Comparison of ENCODE assay signal across 15 cellular contexts in genomic region chr22:27260087-27260730, GRCh38.
"Had no signal": no experiment of that assay in that cellular context is flagged by ENCODE, and none has a peak within 500 bp of the region (broad histone marks: within the 10 kb centered on the region; RNA-seq: fewer than 3 reads in every experiment).

No MANE protein-coding gene starts in this region.

- DNase-seq: activated CD4-positive, alpha-beta memory T cell treated with anti-CD3 and anti-CD28 coated beads, Interleukin-2, amount 10 ng/mL, durations not matched to agents 7 days and 5 days; activated CD8-positive, alpha-beta memory T cell treated with anti-CD3 and anti-CD28 coated beads, Interleukin-2, amount 50 U/mL, for 4 hours; activated naive CD4-positive, alpha-beta T cell treated with Interleukin-2 at 50 U/mL for 16 hours; activated naive CD8-positive, alpha-beta T cell treated with anti-CD3 and anti-CD28 coated beads, Interleukin-2, amount 50 U/mL, for 24 hours; foreskin keratinocyte; heart right ventricle; mesendoderm; pancreas; stimulated activated CD4-positive, alpha-beta T cell treated with anti-CD3 and anti-CD28 coated beads, Interleukin-15, amount 100 ng/mL, for 24 hours; stimulated activated CD4-positive, alpha-beta T cell treated with anti-CD3 and anti-CD28 coated beads, Interleukin-4, amount 100 ng/mL, for 4 hours; stimulated activated naive CD8-positive, alpha-beta T cell treated with anti-CD3 and anti-CD28 coated beads, Interleukin-15, amount 100 ng/mL, for 72 hours had no signal

- H3K27ac ChIP-seq: cardiac muscle cell, foreskin keratinocyte, heart right ventricle, pancreas, thoracic aorta had no signal

- H3K4me1 ChIP-seq: foreskin keratinocyte, heart right ventricle, pancreas had no signal

- H3K4me3 ChIP-seq: cardiac muscle cell, heart right ventricle, pancreas, thoracic aorta had no signal

- H3K9me3 ChIP-seq: pancreas had no signal

- ATAC-seq: activated naive CD8-positive, alpha-beta T cell treated with anti-CD3 and anti-CD28 coated beads, Interleukin-2, amount 50 U/mL, for 24 hours; foreskin keratinocyte; heart right ventricle; pancreas; stimulated activated naive CD8-positive, alpha-beta T cell treated with anti-CD3 and anti-CD28 coated beads, Interleukin-15, amount 100 ng/mL, for 72 hours had no signal

- H3K4me1 Mint-ChIP-seq: activated CD4-positive, alpha-beta memory T cell treated with anti-CD3 and anti-CD28 coated beads, Interleukin-2, amount 10 ng/mL, durations not matched to agents 7 days and 5 days; activated naive CD8-positive, alpha-beta T cell treated with anti-CD3 and anti-CD28 coated beads, Interleukin-2, amount 50 U/mL, for 24 hours; stimulated activated naive CD8-positive, alpha-beta T cell treated with anti-CD3 and anti-CD28 coated beads, Interleukin-15, amount 100 ng/mL, for 72 hours had no signal

- H3K27me3 ChIP-seq: cardiac muscle cell, pancreas had no signal

- H3K4me3 Mint-ChIP-seq: activated CD4-positive, alpha-beta memory T cell treated with anti-CD3 and anti-CD28 coated beads, Interleukin-2, amount 10 ng/mL, durations not matched to agents 7 days and 5 days; activated naive CD8-positive, alpha-beta T cell treated with anti-CD3 and anti-CD28 coated beads, Interleukin-2, amount 50 U/mL, for 24 hours; activated T-helper 1 cell treated with anti-CD3 and anti-CD28 coated beads, Interleukin-12 subunit alpha, Interleukin-12 subunit beta, Interleukin-2, Interleukin-4 antibody, amounts not matched to agents 30 ng/mL and 10 ng/mL and 1 ng/mL, durations not matched to agents 14 hours and 24 hours and 36 hours; neural crest cell; stimulated activated naive CD8-positive, alpha-beta T cell treated with anti-CD3 and anti-CD28 coated beads, Interleukin-15, amount 100 ng/mL, for 72 hours had no signal

- H3K36me3 ChIP-seq: cardiac muscle cell, heart right ventricle, pancreas, thoracic aorta had no signal

- H3K27ac Mint-ChIP-seq: activated CD4-positive, alpha-beta memory T cell treated with anti-CD3 and anti-CD28 coated beads, Interleukin-2, amount 10 ng/mL, durations not matched to agents 7 days and 5 days; activated naive CD8-positive, alpha-beta T cell treated with anti-CD3 and anti-CD28 coated beads, Interleukin-2, amount 50 U/mL, for 24 hours; activated T-helper 1 cell treated with anti-CD3 and anti-CD28 coated beads, Interleukin-12 subunit alpha, Interleukin-12 subunit beta, Interleukin-2, Interleukin-4 antibody, amounts not matched to agents 30 ng/mL and 10 ng/mL and 1 ng/mL, durations not matched to agents 14 hours and 24 hours and 36 hours had no signal
